1 cellular context compared by ENCODE assay signal in genomic region chr10:27158421-27158820, GRCh38.
TF ChIP-seq lines count a peak whose summit lies in the region.

No MANE protein-coding gene starts in this region.

TF ChIP-seq in SK-N-SH treated with all-trans-retinoic acid at 6 μM for 48 hours, 23 proteins besides CTCF, POLR2A, EP300 and RAD21 (continued from another document):
- TF ChIP-seq PATZ1 (CRISPR knock-in tag; IDR thresholded peaks at IDR 0.05; ENCODE audit: borderline replicate concordance) (no peak), ZNF565 (CRISPR knock-in tag; conservative IDR thresholded peaks at IDR 0.05; ENCODE audit: low read depth) (no peak), ZNF70 (CRISPR knock-in tag; IDR thresholded peaks at IDR 0.05) (no peak), CREB5 (CRISPR knock-in tag; IDR thresholded peaks at IDR 0.05; ENCODE audit: low read depth) (no peak)
TF ChIP-seq in SK-N-SH treated with all-trans-retinoic acid at 6 μM for 48 hours: peak in this region for 0.
